9 cellular contexts compared by ENCODE assay signal in the genomic region with DNA sequence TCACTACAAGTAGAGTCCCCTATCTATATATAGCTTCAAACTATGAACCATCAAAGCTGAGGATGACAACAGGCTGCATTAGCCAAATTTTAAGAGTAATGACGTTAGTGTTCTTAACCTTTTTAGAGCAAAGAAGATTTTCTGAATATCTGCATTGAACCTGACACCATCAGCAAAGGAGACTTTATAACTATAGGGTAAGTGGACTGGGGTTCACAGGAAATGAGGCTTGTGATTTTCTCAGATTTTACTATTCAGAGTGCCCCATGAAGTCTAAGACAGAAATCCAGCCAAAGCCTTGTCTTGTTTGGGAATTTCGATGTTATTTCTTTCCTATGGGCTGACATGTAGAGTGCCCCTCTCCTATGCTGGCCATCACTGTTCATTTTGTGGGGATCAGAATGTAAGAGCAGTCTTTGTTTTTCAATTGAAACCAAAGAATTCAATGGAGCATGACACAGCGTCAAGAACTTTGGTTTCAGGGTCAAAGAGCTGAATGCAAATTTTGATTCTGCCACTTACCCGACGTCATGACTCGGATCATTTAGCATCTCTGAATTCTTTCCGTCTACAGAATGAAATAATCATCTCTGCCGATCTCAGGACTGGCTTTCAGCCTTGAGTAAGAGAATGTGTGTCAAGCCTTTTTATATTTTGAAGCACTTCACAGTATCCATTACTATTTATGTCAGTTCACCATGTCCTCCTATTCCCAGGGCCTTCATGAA. TPM values are rescaled to one million over a fixed set of nuclear protein-coding genes. Genes with fewer than 3 reads are reported as not detected.
DNase-seq lines count a peak whose midpoint lies in the region; ATAC-seq and TF ChIP-seq lines count a peak whose summit lies in the region.
"Had no signal": no experiment of that assay in that cellular context is flagged by ENCODE, and none has a peak within 500 bp of the region (broad histone marks: within the 10 kb centered on the region; RNA-seq: fewer than 3 reads in every experiment).

No MANE protein-coding gene starts in this region.

- H3K36me3 ChIP-seq in colonic mucosa = no peaks in the 10 kb centered on the region
- H3K36me3 ChIP-seq in lower lobe of right lung = peaks cover 17% of the 10 kb centered on the region

- H3K9me3 ChIP-seq in colonic mucosa (no peaks in the 10 kb centered on the region), lower lobe of right lung (no peaks in the 10 kb centered on the region)

- H3K4me1 ChIP-seq in colonic mucosa = no peaks in the 10 kb centered on the region
- peaks cover 5% of the 10 kb centered on the region for H3K4me1 ChIP-seq in lower lobe of right lung

- H3K9ac ChIP-seq in colonic mucosa (ENCODE audit: low read depth in 2 of 2, low read length in 2 of 2) = no peak overlapping the region

- intact Hi-C loops in colonic mucosa (cut with DNase I) = no loop called here
- intact Hi-C loops in lower lobe of right lung (cut with DNase I) = no loop called here

- H3K27me3 ChIP-seq in layer of hippocampus (ENCODE audit: control insufficient read depth, insufficient read depth, low read length) = no peaks in the 10 kb centered on the region
- H3K27me3 ChIP-seq in colonic mucosa = no peaks in the 10 kb centered on the region
- no peaks in the 10 kb centered on the region for H3K27me3 ChIP-seq in lower lobe of right lung (ENCODE audit: low read depth)

- TF ChIP-seq CTCF in colonic mucosa (IDR thresholded peaks at IDR 0.05) (no peak), lower lobe of right lung (IDR thresholded peaks at IDR 0.05) (no peak)

- H3K4me3 ChIP-seq in colonic mucosa (no peak overlapping the region), lower lobe of right lung (no peak overlapping the region)

- ATAC-seq in GM21423 (IDR thresholded peaks at IDR 0.05; ENCODE audit: unreplicated experiment) (peak; percentile 50), lower lobe of right lung (no peak)

- H3K27ac ChIP-seq in layer of hippocampus (ENCODE audit: low read depth, low read length) (peak overlapping the region; percentile 40), colonic mucosa (no peak overlapping the region), lower lobe of right lung (no peak overlapping the region)

- DNase-seq in DMS79 treated with DMSO at 0.1 percent for 48 hours (lab: John Stamatoyannopoulos, UW) = peak; percentile 85
- DNase-seq in NCI-H526 treated with DMSO at 0.1 percent for 48 hours (lab: John Stamatoyannopoulos, UW) = peak; percentile 68
- DNase-seq in HuH-7 (ENCODE audit: low spot score) = no peak
- no peak for DNase-seq in NCI-H146 (lab: John Stamatoyannopoulos, UW)
- DNase-seq in colonic mucosa = no peak
- no peak for DNase-seq in lower lobe of right lung

RNA-seq across cellular contexts. Expression of gene DENND11, which starts 52.7 kb away (rescaled TPM):
- total RNA-seq in colonic mucosa (10 to 100 TPM; 32.3 to 38.1 TPM), lower lobe of right lung (34.1 TPM)

RNA-seq across cellular contexts. Expression of gene WEE2, which starts 58.9 kb away (rescaled TPM):
- not detected for total RNA-seq in colonic mucosa
- not detected for total RNA-seq in lower lobe of right lung
- total RNA-seq: activated CD4-positive, alpha-beta memory T cell treated with anti-CD3 and anti-CD28 coated beads, Interleukin-2, amount 10 ng/mL, durations not matched to agents 7 days and 5 days had no signal

Comparison
In these comparisons a context has a peak if more than half of its experiments do, and no peak if none do; other contexts are left out.
1. DNase-seq: peak in DMS79 treated with DMSO at 0.1 percent for 48 hours (single experiment) and NCI-H526 treated with DMSO at 0.1 percent for 48 hours (single experiment); none in HuH-7 (single experiment), NCI-H146 (single experiment), colonic mucosa (single experiment) and lower lobe of right lung (single experiment).